21 cellular contexts compared by ENCODE assay signal in the genomic region with DNA sequence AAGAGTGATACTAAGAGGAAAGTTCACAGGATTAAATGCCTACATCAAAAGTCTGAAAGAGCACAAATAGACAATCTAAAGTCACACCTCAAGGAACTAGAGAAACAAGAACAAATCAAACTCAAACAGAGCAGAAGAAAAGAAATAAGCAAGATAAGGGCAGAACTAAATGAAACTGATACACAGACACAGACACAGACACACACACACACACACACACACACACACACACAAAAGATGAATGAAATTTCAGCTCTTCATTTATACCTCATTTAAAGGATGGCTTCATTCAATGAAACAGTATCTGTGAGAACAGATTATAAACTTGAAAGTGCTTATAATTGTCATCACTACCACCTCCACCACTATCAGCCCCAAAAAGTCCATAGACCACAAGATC.
DNase-seq lines count a peak whose midpoint lies in the region; ATAC-seq, FAIRE-seq and TF ChIP-seq lines count a peak whose summit lies in the region.
"Had no signal": no experiment of that assay in that cellular context is flagged by ENCODE, and none has a peak within 500 bp of the region (broad histone marks: within the 10 kb centered on the region; RNA-seq: fewer than 3 reads in every experiment).

No MANE protein-coding gene starts in this region.

- dilution Hi-C loops in mammary epithelial cell (cut with HindIII; ENCODE audit: low sequenced_read_pairs), result no loop called here

- H3K36me3 ChIP-seq in mammary epithelial cell (ENCODE audit: insufficient read depth, low read length), result no peaks in the 10 kb centered on the region
- H3K36me3 ChIP-seq in effector memory CD4-positive, alpha-beta T cell (ENCODE audit: control insufficient read depth, insufficient read depth, low read length), result no peaks in the 10 kb centered on the region
- H3K36me3 ChIP-seq: BLaER1 treated with 17β-estradiol and CSF1 and Interleukin-3, amounts not matched to agents 10 nM and 100 nM; gastroesophageal sphincter had no signal

- TF ChIP-seq CTCF in A549 (IDR thresholded peaks at IDR 0.05) (no peak), mammary epithelial cell (conservative IDR thresholded peaks at IDR 0.05 in 1 of 2, IDR thresholded peaks at IDR 0.05 in 1 of 2; ENCODE audit: extremely low read depth in 1 of 2, insufficient read depth in 1 of 2, low read depth in 1 of 2, low read length in 2 of 2) (no peak), GM10248 (IDR thresholded peaks at IDR 0.05; ENCODE audit: control extremely low read depth, extremely low read depth, low read depth, missing control alignments) (no peak)

- H3K4me3 ChIP-seq in A549, result no peak overlapping the region
- no peak overlapping the region for H3K4me3 ChIP-seq in mammary epithelial cell (replicated peaks in 1 of 3; ENCODE audit: insufficient read depth in 1 of 3, low read depth in 2 of 3, low read length in 3 of 3)
- H3K4me3 ChIP-seq in effector memory CD4-positive, alpha-beta T cell (ENCODE audit: insufficient read depth, low read depth, low read length, poor library complexity, severe bottlenecking), result no peak overlapping the region
- H3K4me3 ChIP-seq: BLaER1 treated with 17β-estradiol and CSF1 and Interleukin-3, amounts not matched to agents 10 nM and 100 nM; gastroesophageal sphincter; mucosa of descending colon had no signal

- no peak for TF ChIP-seq POLR2A in A549 (IDR thresholded peaks at IDR 0.05; ENCODE audit: low read length)

- no peak for TF ChIP-seq EP300 in A549 (IDR thresholded peaks at IDR 0.05)

- in situ Hi-C loops in mammary epithelial cell (cut with MboI; ENCODE audit: low sequenced_read_pairs in 2 of 2), result no loop called here

- peak overlapping the region; percentile 12 to 24; a peak in 1 of 6 replicates for H3K27ac ChIP-seq in A549
- H3K27ac ChIP-seq in mammary epithelial cell (ENCODE audit: insufficient read depth, low read depth, low read length), result peak overlapping the region; percentile 58
- H3K27ac ChIP-seq in effector memory CD4-positive, alpha-beta T cell (ENCODE audit: insufficient read depth, low read length, poor library complexity, severe bottlenecking), result no peak overlapping the region
- H3K27ac ChIP-seq: gastroesophageal sphincter had no signal

- no peaks in the 10 kb centered on the region for H3K79me2 ChIP-seq in mammary epithelial cell (ENCODE audit: insufficient read depth, low read length)

- H3K4me1 ChIP-seq in A549 (peaks cover 7% of the 10 kb centered on the region; the same call in 2 of the 3 replicates), mammary epithelial cell (ENCODE audit: insufficient read depth, low read length) (peaks cover 24% of the 10 kb centered on the region)
- H3K4me1 ChIP-seq in effector memory CD4-positive, alpha-beta T cell (ENCODE audit: control insufficient read depth, insufficient read depth, low read length, poor library complexity, severe bottlenecking), result no peaks in the 10 kb centered on the region
- H3K4me1 ChIP-seq: gastroesophageal sphincter had no signal

- H3K4me2 ChIP-seq in A549 (0 out of 3 replicates have a peak overlapping the region, but pooled peaks have one; percentile 10), mammary epithelial cell (ENCODE audit: insufficient read depth, low read depth, low read length) (peak overlapping the region; percentile 28)

- CTCF ChIA-PET in A549 (lab: Yijun Ruan, JAX), result interaction anchor here (1.4 kb wide), 1 partner anchor 12 kb away, joined by 3 read pairs; no protein-coding TSS in a partner anchor
- CTCF ChIA-PET in mammary epithelial cell (lab: Charles Lee; ENCODE audit: low non-redundant PET), result no interaction called here
- CTCF ChIA-PET in GM10248 (lab: Yijun Ruan, JAX), result interaction anchor here (1.2 to 1.7 kb wide), 5 partner anchors 8 to 97 kb away, joined by 3 to 6 read pairs (median 3); no protein-coding TSS in a partner anchor

- H3K27me3 ChIP-seq in mammary epithelial cell (ENCODE audit: insufficient read depth, low read length), result no peaks in the 10 kb centered on the region
- H3K27me3 ChIP-seq in effector memory CD4-positive, alpha-beta T cell (replicated peaks; ENCODE audit: control insufficient read depth, insufficient read depth, low read length, poor library complexity, severe bottlenecking), result no peaks in the 10 kb centered on the region
- H3K27me3 ChIP-seq: BLaER1 treated with 17β-estradiol and CSF1 and Interleukin-3, amounts not matched to agents 10 nM and 100 nM; gastroesophageal sphincter had no signal

- peak overlapping the region; percentile 39 for H3K9ac ChIP-seq in mammary epithelial cell (ENCODE audit: insufficient read depth, low read length)
- H3K9ac ChIP-seq: BLaER1 treated with 17β-estradiol and CSF1 and Interleukin-3, amounts not matched to agents 10 nM and 100 nM had no signal

- no peak for DNase-seq in A549 (ENCODE audit: low read depth in 1 of 2, low spot score in 1 of 2)
- DNase-seq in mammary epithelial cell, result no peak
- DNase-seq in effector memory CD4-positive, alpha-beta T cell, result no peak
- no peak for DNase-seq in activated CD4-positive, alpha-beta T cell treated with anti-CD3 and anti-CD28 coated beads for 1 hour
- DNase-seq in GM10248 (ENCODE audit: extremely low spot score), result no peak
- DNase-seq: activated CD4-positive, alpha-beta T cell treated with anti-CD3 and anti-CD28 coated beads, Interleukin-2, amount 10 ng/mL, durations not matched to agents 7 days and 5 days; activated effector memory CD4-positive, alpha-beta T cell treated with anti-CD3 and anti-CD28 coated beads, Interleukin-2, amount 50 U/mL, for 16 hours; H9; mucosa of descending colon; NCI-H1105; NCI-H2081 treated with DMSO at 0.1 percent for 48 hours; NCI-H524 treated with DMSO at 0.1 percent for 48 hours; small intestine; substantia nigra had no signal

- no peak for ATAC-seq in A549
- ATAC-seq in GM18907 (IDR thresholded peaks at IDR 0.05; ENCODE audit: unreplicated experiment), result peak; percentile 34
- ATAC-seq in HG02973 (IDR thresholded peaks at IDR 0.05; ENCODE audit: unreplicated experiment), result peak; percentile 18
- no peak for ATAC-seq in HG02763 (IDR thresholded peaks at IDR 0.05; ENCODE audit: unreplicated experiment)

- H4K20me1 ChIP-seq in mammary epithelial cell (ENCODE audit: insufficient read depth, low read length), result no peaks in the 10 kb centered on the region
- H4K20me1 ChIP-seq: BLaER1 treated with 17β-estradiol and CSF1 and Interleukin-3, amounts not matched to agents 10 nM and 100 nM had no signal

- no peak for TF ChIP-seq RAD21 in A549 (conservative IDR thresholded peaks at IDR 0.05 in 1 of 2, IDR thresholded peaks at IDR 0.05 in 1 of 2)

- POLR2A ChIA-PET in A549 (lab: Yijun Ruan, JAX) (no interaction called here), GM10248 (lab: Yijun Ruan, JAX) (no interaction called here)

- no peak for FAIRE-seq in A549 (lab: Jason Lieb, UNC)
- FAIRE-seq: A204.1, small intestine, urothelium cell line had no signal

- H3K9me3 ChIP-seq in A549 (no peaks in the 10 kb centered on the region), mammary epithelial cell (replicated peaks; ENCODE audit: insufficient read depth, low read length) (no peaks in the 10 kb centered on the region)
- H3K9me3 ChIP-seq in effector memory CD4-positive, alpha-beta T cell (ENCODE audit: control insufficient read depth, low read length), result no peaks in the 10 kb centered on the region
- H3K9me3 ChIP-seq: BLaER1 treated with 17β-estradiol and CSF1 and Interleukin-3, amounts not matched to agents 10 nM and 100 nM; gastroesophageal sphincter; mucosa of descending colon had no signal

- peak overlapping the region; percentile 13 for H2AFZ ChIP-seq in mammary epithelial cell (ENCODE audit: low read depth, low read length)

- no TSS peak for BruUV-seq in mammary epithelial cell (replicated peaks; lab: Mats Ljungman, UMichigan)

- intact Hi-C loops in mammary epithelial cell (cut with micrococcal nuclease), result no loop called here

TF ChIP-seq in A549, 52 proteins besides CTCF, POLR2A, EP300 and RAD21 (continues in another document):
- TF ChIP-seq KDM5A (IDR thresholded peaks at IDR 0.05), result no peak
- TF ChIP-seq CBX2 (IDR thresholded peaks at IDR 0.05; ENCODE audit: borderline replicate concordance, low read depth), result no peak
- TF ChIP-seq, protein P1, sequence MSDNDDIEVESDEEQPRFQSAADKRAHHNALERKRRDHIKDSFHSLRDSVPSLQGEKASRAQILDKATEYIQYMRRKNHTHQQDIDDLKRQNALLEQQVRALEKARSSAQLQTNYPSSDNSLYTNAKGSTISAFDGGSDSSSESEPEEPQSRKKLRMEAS (IDR thresholded peaks at IDR 0.05), result no peak
- TF ChIP-seq PHF8 (IDR thresholded peaks at IDR 0.05; ENCODE audit: borderline replicate concordance, low read depth), result no peak
- TF ChIP-seq, protein P2, sequence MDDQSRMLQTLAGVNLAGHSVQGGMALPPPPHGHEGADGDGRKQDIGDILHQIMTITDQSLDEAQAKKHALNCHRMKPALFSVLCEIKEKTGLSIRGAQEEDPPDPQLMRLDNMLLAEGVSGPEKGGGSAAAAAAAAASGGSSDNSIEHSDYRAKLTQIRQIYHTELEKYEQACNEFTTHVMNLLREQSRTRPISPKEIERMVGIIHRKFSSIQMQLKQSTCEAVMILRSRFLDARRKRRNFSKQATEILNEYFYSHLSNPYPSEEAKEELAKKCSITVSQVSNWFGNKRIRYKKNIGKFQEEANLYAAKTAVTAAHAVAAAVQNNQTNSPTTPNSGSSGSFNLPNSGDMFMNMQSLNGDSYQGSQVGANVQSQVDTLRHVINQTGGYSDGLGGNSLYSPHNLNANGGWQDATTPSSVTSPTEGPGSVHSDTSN (IDR thresholded peaks at IDR 0.05), result no peak
- TF ChIP-seq EHF (CRISPR knock-in tag; IDR thresholded peaks at IDR 0.05), result no peak
- TF ChIP-seq MAFK (IDR thresholded peaks at IDR 0.05; ENCODE audit: partially characterized antibody), result no peak
- TF ChIP-seq SMC3 (IDR thresholded peaks at IDR 0.05), result no peak
- no peak for TF ChIP-seq RARB (CRISPR knock-in tag; IDR thresholded peaks at IDR 0.05)
- no peak for TF ChIP-seq TFCP2L1 (CRISPR knock-in tag; IDR thresholded peaks at IDR 0.05)
- no peak for TF ChIP-seq FOSB (CRISPR knock-in tag; IDR thresholded peaks at IDR 0.05)
- no peak for TF ChIP-seq JUN (IDR thresholded peaks at IDR 0.05)
- TF ChIP-seq JUNB (IDR thresholded peaks at IDR 0.05), result no peak
- TF ChIP-seq, protein P3, sequence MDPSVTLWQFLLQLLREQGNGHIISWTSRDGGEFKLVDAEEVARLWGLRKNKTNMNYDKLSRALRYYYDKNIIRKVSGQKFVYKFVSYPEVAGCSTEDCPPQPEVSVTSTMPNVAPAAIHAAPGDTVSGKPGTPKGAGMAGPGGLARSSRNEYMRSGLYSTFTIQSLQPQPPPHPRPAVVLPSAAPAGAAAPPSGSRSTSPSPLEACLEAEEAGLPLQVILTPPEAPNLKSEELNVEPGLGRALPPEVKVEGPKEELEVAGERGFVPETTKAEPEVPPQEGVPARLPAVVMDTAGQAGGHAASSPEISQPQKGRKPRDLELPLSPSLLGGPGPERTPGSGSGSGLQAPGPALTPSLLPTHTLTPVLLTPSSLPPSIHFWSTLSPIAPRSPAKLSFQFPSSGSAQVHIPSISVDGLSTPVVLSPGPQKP (IDR thresholded peaks at IDR 0.05; ENCODE audit: low read depth, low read length), result no peak
- TF ChIP-seq CHD2 (IDR thresholded peaks at IDR 0.05; ENCODE audit: low read length, partially characterized antibody), result no peak
- no peak for TF ChIP-seq RFX5 (IDR thresholded peaks at IDR 0.05)

Comparison
In these comparisons a context has a peak if more than half of its experiments do, and no peak if none do; other contexts are left out.
1. ATAC-seq: peak in GM18907 (single experiment) and HG02973 (single experiment); none in A549 (0 of 2) and HG02763 (single experiment).